In genomic region chr6:22027226-22027725, GRCh38 we compare ENCODE assay signal across 27 cellular contexts.
DNase-seq lines count a peak whose midpoint lies in the region; ATAC-seq, FAIRE-seq and TF ChIP-seq lines count a peak whose summit lies in the region.
"Had no signal": no experiment of that assay in that cellular context is flagged by ENCODE, and none has a peak within 500 bp of the region (broad histone marks: within the 10 kb centered on the region; RNA-seq: fewer than 3 reads in every experiment).

No MANE protein-coding gene starts in this region.

- RAD21 ChIA-PET in GM12878 (lab: Charles Lee; ENCODE audit: unreplicated experiment) = interaction anchor here (1.2 to 4.4 kb wide), 8 partner anchors 9 to 434 kb away, joined by 3 to 40 read pairs (median 8); partner anchors contain the start of gene SOX4

- ATAC-seq in A549 (no peak), GM12878 (no peak), GM21526 (IDR thresholded peaks at IDR 0.05; ENCODE audit: low FRiP score, unreplicated experiment) (no peak), GM21786 (IDR thresholded peaks at IDR 0.05; ENCODE audit: unreplicated experiment) (no peak)
- ATAC-seq: activated naive CD4-positive, alpha-beta T cell treated with anti-CD3 and anti-CD28 coated beads, Interleukin-2, amount 50 U/mL, for 72 hours; esophagus mucosa; gastrocnemius medialis had no signal

- FAIRE-seq in A549 (lab: Jason Lieb, UNC) (no peak), GM12878 (lab: Jason Lieb, UNC) (no peak)
- FAIRE-seq: D721Med had no signal

- H2AFZ ChIP-seq in GM12878 (ENCODE audit: control insufficient read depth, low read depth, low read length) = no peak overlapping the region; the same call in 1 of the 2 replicates

- H3K9me3 ChIP-seq in A549 (no peaks in the 10 kb centered on the region), HUES6 (ENCODE audit: control insufficient read depth, insufficient read depth, low read depth, low read length) (peaks cover 2% of the 10 kb centered on the region), GM12878 (replicated peaks; ENCODE audit: control insufficient read depth, insufficient read depth, low read length) (peaks cover 3% of the 10 kb centered on the region)
- H3K9me3 ChIP-seq: ascending aorta, gastrocnemius medialis, SK-N-SH, thyroid gland had no signal

- 92% methylated on average over 6 of the region's 6 CpGs for WGBS in A549 (ENCODE audit: missing lambda C conversion rate)
- 74% methylated on average over 6 of the region's 6 CpGs for WGBS in GM12878 (ENCODE audit: insufficient coverage, insufficient replicate concordance, low lambda C conversion rate, missing lambda C conversion rate)

- TF ChIP-seq EP300 in A549 (IDR thresholded peaks at IDR 0.05) (no peak), GM12878 (IDR thresholded peaks at IDR 0.05; ENCODE audit: borderline replicate concordance in 1 of 2, control insufficient read depth in 1 of 2, low read depth in 2 of 2, low read length in 2 of 2) (no peak)

- in situ Hi-C loops in GM12878 (cut with MboI) = no loop called here

- CTCF ChIA-PET in A549 (lab: Yijun Ruan, JAX) (no interaction called here), GM12878 (lab: Yijun Ruan, JAX) (interaction anchor here (0.8 to 1.4 kb wide), 4 partner anchors 8 to 56 kb away, joined by 3 to 5 read pairs (median 3); no protein-coding TSS in a partner anchor)

- peaks cover 13% of the 10 kb centered on the region for H3K36me3 Mint-ChIP-seq in mesothelial cell of epicardium

- TF ChIP-seq POLR2A in A549 (IDR thresholded peaks at IDR 0.05; ENCODE audit: low read length) = no peak
- TF ChIP-seq POLR2A in GM12878 (IDR thresholded peaks at IDR 0.05; ENCODE audit: low read depth, low read length) = no peak

- SMC1A ChIA-PET in GM12878 (lab: Charles Lee; ENCODE audit: uncharacterized antibody, unreplicated experiment) = interaction anchor here (0.6 to 5.5 kb wide), 16 partner anchors 9 to 430 kb away, joined by 3 to 55 read pairs (median 6); no protein-coding TSS in a partner anchor

- H3K4me1 ChIP-seq in A549 = peaks cover 17% of the 10 kb centered on the region
- H3K4me1 ChIP-seq in HUES6 (ENCODE audit: control insufficient read depth, insufficient read depth, low read length) = peaks cover 41% of the 10 kb centered on the region
- H3K4me1 ChIP-seq in GM12878 (ENCODE audit: control insufficient read depth, insufficient read depth, low read length) = peaks cover 38% of the 10 kb centered on the region

- no peak overlapping the region for H3K4me2 ChIP-seq in A549
- no peak overlapping the region for H3K4me2 ChIP-seq in GM12878 (ENCODE audit: control insufficient read depth, insufficient read depth)
- H3K4me2 ChIP-seq: SK-N-SH had no signal

- H3K27ac ChIP-seq in A549 (peak overlapping the region; percentile 7 to 56; a peak in 3 of 6 replicates), HUES6 (ENCODE audit: low read depth, low read length) (peak overlapping the region; percentile 94), GM12878 (ENCODE audit: control insufficient read depth, insufficient read depth) (0 out of 2 replicates have a peak overlapping the region, but pooled peaks have one; percentile 6)
- H3K27ac ChIP-seq: ascending aorta, C4-2B, gastrocnemius medialis, thyroid gland, WERI-Rb-1 had no signal

- H3K9ac ChIP-seq in HUES6 (ENCODE audit: low read length) (no peak overlapping the region), GM12878 (ENCODE audit: control insufficient read depth, insufficient read depth, low read length) (no peak overlapping the region; the same call in 1 of the 2 replicates)
- H3K9ac ChIP-seq: SK-N-SH had no signal

- H3K4me3 ChIP-seq in A549 = no peak overlapping the region
- no peak overlapping the region for H3K4me3 ChIP-seq in HUES6 (ENCODE audit: low read depth, low read length)
- no peak overlapping the region for H3K4me3 ChIP-seq in GM12878
- H3K4me3 ChIP-seq: ascending aorta, gastrocnemius medialis, lung, thyroid gland had no signal

- H3K4me3 Mint-ChIP-seq in mesothelial cell of epicardium = no peak overlapping the region

- DNase-seq in A549 (ENCODE audit: low read depth in 1 of 2, low spot score in 1 of 2) (no peak), GM12878 (ENCODE audit: low read depth, low spot score) (no peak), mesothelial cell of epicardium (ENCODE audit: low spot score in 2 of 2, unreplicated experiment in 2 of 2) (no peak), dermis blood vessel endothelial cell (no peak), GOT3 (lab: John Stamatoyannopoulos, UW) (no peak)
- DNase-seq: effector CD4-positive, alpha-beta T cell; EL; gastrocnemius medialis; HCEC 1CT; islet precursor cell; NCI-H1417 treated with DMSO at 0.1 percent for 48 hours; NCI-H524 treated with DMSO at 0.1 percent for 48 hours; occipital lobe; SK-N-SH; stimulated activated CD4-positive, alpha-beta T cell treated with anti-CD3 and anti-CD28 coated beads, Interleukin-4, amount 100 ng/mL, for 1 hour; stimulated activated naive CD4-positive, alpha-beta T cell; thyroid gland; WERI-Rb-1 had no signal

- H3K27me3 ChIP-seq in HUES6 (ENCODE audit: control insufficient read depth, insufficient read depth, low read length) = no peaks in the 10 kb centered on the region
- no peaks in the 10 kb centered on the region for H3K27me3 ChIP-seq in GM12878 (replicated peaks in 1 of 2; ENCODE audit: control insufficient read depth in 2 of 2, insufficient read depth in 2 of 2, low read length in 1 of 2)
- H3K27me3 ChIP-seq: ascending aorta, gastrocnemius medialis, thyroid gland had no signal

- H3K27ac Mint-ChIP-seq in mesothelial cell of epicardium = peak overlapping the region; percentile 82
- H3K27ac Mint-ChIP-seq: activated naive CD4-positive, alpha-beta T cell treated with anti-CD3 and anti-CD28 coated beads, Interleukin-2, amount 50 U/mL, for 72 hours had no signal

- H4K20me1 ChIP-seq in GM12878 (ENCODE audit: control insufficient read depth, insufficient read depth) = no peaks in the 10 kb centered on the region

- no peaks in the 10 kb centered on the region for H3K79me2 ChIP-seq in GM12878 (ENCODE audit: control insufficient read depth, insufficient read depth, low read length)

- POLR2A ChIA-PET in A549 (lab: Yijun Ruan, JAX) = no interaction called here
- POLR2A ChIA-PET in GM12878 (lab: Charles Lee) = interaction anchor here (0.5 to 2.0 kb wide), 3 partner anchors 49 to 59 kb away, joined by 3 to 4 read pairs (median 3); no protein-coding TSS in a partner anchor

- no TSS peak for BruUV-seq in GM12878 (replicated peaks; lab: Mats Ljungman, UMichigan)

- intact Hi-C loops in GM12878 (cut with micrococcal nuclease; ENCODE audit: unreplicated experiment) = loop anchor here (5.0 to 10.0 kb wide), 3 partner anchors 330 to 858 kb away; no protein-coding TSS in a partner anchor

- TF ChIP-seq CTCF in A549 (IDR thresholded peaks at IDR 0.05) (no peak), GM12878 (IDR thresholded peaks at IDR 0.05 in 2 of 3, conservative IDR thresholded peaks at IDR 0.05 in 1 of 3; ENCODE audit: control insufficient read depth in 2 of 3, extremely low read depth in 1 of 3, insufficient read depth in 1 of 3, low read depth in 3 of 3, low read length in 3 of 3) (no peak), mesothelial cell of epicardium (IDR thresholded peaks at IDR 0.05; ENCODE audit: unreplicated experiment) (no peak)

- H3K4me1 Mint-ChIP-seq in mesothelial cell of epicardium = peaks cover 40% of the 10 kb centered on the region

- TF ChIP-seq RAD21 in A549 (conservative IDR thresholded peaks at IDR 0.05 in 1 of 2, IDR thresholded peaks at IDR 0.05 in 1 of 2) (no peak), GM12878 (IDR thresholded peaks at IDR 0.05; ENCODE audit: insufficient read depth, low read depth, low read length) (no peak)

- H3K27me3 Mint-ChIP-seq in mesothelial cell of epicardium (ENCODE audit: low read depth) = no peaks in the 10 kb centered on the region

- peaks cover 7% of the 10 kb centered on the region for H3K9me3 Mint-ChIP-seq in mesothelial cell of epicardium

- H3K36me3 ChIP-seq in HUES6 (ENCODE audit: control insufficient read depth, insufficient read depth, low read length) = peaks cover 12% of the 10 kb centered on the region
- no peaks in the 10 kb centered on the region; a peak in 1 of 4 replicates for H3K36me3 ChIP-seq in GM12878 (ENCODE audit: control insufficient read depth in 2 of 2, insufficient read depth in 2 of 2, low read length in 1 of 2)
- H3K36me3 ChIP-seq: gastrocnemius medialis, thyroid gland, WERI-Rb-1 had no signal

TF ChIP-seq in A549, 52 proteins besides CTCF, POLR2A, EP300 and RAD21 (continues in another document):
- TF ChIP-seq BCL3 (IDR thresholded peaks at IDR 0.05) = no peak
- no peak for TF ChIP-seq NR3C1 (IDR thresholded peaks at IDR 0.05)
- TF ChIP-seq EHMT2 (IDR thresholded peaks at IDR 0.05; ENCODE audit: low read depth) = no peak
- no peak for TF ChIP-seq HOXB5 (CRISPR knock-in tag; IDR thresholded peaks at IDR 0.05)

TF ChIP-seq in GM12878, 131 proteins besides CTCF, POLR2A, EP300 and RAD21:
- TF ChIP-seq CREB1 (IDR thresholded peaks at IDR 0.05; ENCODE audit: low read depth) (no peak), ZNF622 (IDR thresholded peaks at IDR 0.05) (no peak)

Comparison
In these comparisons a context has a peak if more than half of its experiments do, and no peak if none do; other contexts are left out.
1. H3K27ac ChIP-seq: peak in every context shown above with its lines; median percentile 94 in HUES6; 32 in A549; 6 in GM12878.